ENCODE assay signal across 8 cellular contexts in the genomic region with DNA sequence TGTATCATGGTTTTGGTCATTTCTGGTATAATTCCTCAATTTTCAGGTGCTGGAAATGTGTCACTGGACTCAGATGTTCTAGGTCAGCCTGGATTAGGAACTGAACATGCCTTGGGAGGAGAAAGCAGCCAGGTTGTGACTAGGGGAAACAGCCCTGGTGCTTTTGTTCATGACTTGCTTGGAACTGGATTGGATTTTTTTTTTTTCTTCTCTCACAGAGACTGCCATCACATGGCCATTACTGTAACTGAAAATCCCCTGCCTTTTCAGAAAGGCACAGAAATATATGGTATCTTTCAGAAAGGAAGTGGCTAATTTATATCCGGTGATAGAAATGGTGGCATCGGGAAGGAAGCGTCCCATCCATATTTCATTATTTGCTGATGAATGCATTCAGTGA. TPM values are rescaled to one million over a fixed set of nuclear protein-coding genes. Genes with fewer than 3 reads are reported as not detected.
DNase-seq lines count a peak whose midpoint lies in the region; ATAC-seq, FAIRE-seq and TF ChIP-seq lines count a peak whose summit lies in the region.

No MANE protein-coding gene starts in this region.

- H2AFZ ChIP-seq in smooth muscle cell (ENCODE audit: low read depth) = no peak overlapping the region

- in situ Hi-C loops in SK-MEL-5 (cut with HindIII; ENCODE audit: low pct_unique_long_range_greater_than_20kb, low sequenced_read_pairs) = no loop called here

- peak; percentile 29 for TF ChIP-seq CTCF in fibroblast of villous mesenchyme (IDR thresholded peaks at IDR 0.05; ENCODE audit: insufficient read depth, low read depth, low read length)
- TF ChIP-seq CTCF in smooth muscle cell (IDR thresholded peaks at IDR 0.05; ENCODE audit: borderline replicate concordance, insufficient read depth, poor library complexity, severe bottlenecking) = peak; percentile 35

- no peak for DNase-seq in GM12892 (ENCODE audit: insufficient read length)
- DNase-seq in HCEC 1CT = peak; percentile 45
- DNase-seq in SK-MEL-5 (ENCODE audit: low read depth, low spot score) = peak; percentile 48
- DNase-seq in fibroblast of villous mesenchyme (ENCODE audit: low read depth) = peak; percentile 64
- no peak for DNase-seq in smooth muscle cell (lab: John Stamatoyannopoulos, UW; ENCODE audit: unreplicated experiment)
- no peak for DNase-seq in inferior parietal cortex (ENCODE audit: extremely low spot score)
- DNase-seq in mesenteric fat pad (ENCODE audit: low spot score) = no peak

- peaks cover 35% of the 10 kb centered on the region for H4K20me1 ChIP-seq in smooth muscle cell (ENCODE audit: low read depth)

- H3K4me3 ChIP-seq in fibroblast of villous mesenchyme (ENCODE audit: low read depth, low read length) (no peak overlapping the region), smooth muscle cell (no peak overlapping the region)

- no peak for ATAC-seq in HG03342 (IDR thresholded peaks at IDR 0.05; ENCODE audit: unreplicated experiment)

- no peaks in the 10 kb centered on the region for H3K27me3 ChIP-seq in smooth muscle cell (ENCODE audit: low read depth)

- peak overlapping the region; percentile 77 for H3K4me2 ChIP-seq in smooth muscle cell

- peak; percentile 67 for FAIRE-seq in GM12892 (lab: Jason Lieb, UNC)

- peak overlapping the region; percentile 72 for H3K9ac ChIP-seq in smooth muscle cell (ENCODE audit: low read depth)

- H3K36me3 ChIP-seq in smooth muscle cell (ENCODE audit: low read depth) = no peaks in the 10 kb centered on the region

- H3K9me3 ChIP-seq in smooth muscle cell (replicated peaks; ENCODE audit: low read depth) = no peaks in the 10 kb centered on the region

- TF ChIP-seq POLR2A in GM12892 (IDR thresholded peaks at IDR 0.05; ENCODE audit: low read depth, low read length) = no peak

- H3K27ac ChIP-seq in smooth muscle cell (ENCODE audit: low read depth) = peak overlapping the region; percentile 97

- H3K4me1 ChIP-seq in smooth muscle cell (ENCODE audit: low read depth) = peaks cover 50% of the 10 kb centered on the region

- 56% methylated on average over 3 of the region's 3 CpGs for WGBS in smooth muscle cell (ENCODE audit: low lambda C conversion rate)

- peaks cover 82% of the 10 kb centered on the region for H3K79me2 ChIP-seq in smooth muscle cell (ENCODE audit: low read depth)

- peaks cover 50% of the 10 kb centered on the region for H3F3A ChIP-seq in smooth muscle cell (ENCODE audit: low read depth)

RNA-seq across cellular contexts. Expression of a gene that starts 34.6 kb away (rescaled TPM):
- 63.6 TPM for polyA plus RNA-seq in GM12892 (2012; ENCODE audit: missing spikeins)
- total RNA-seq in SK-MEL-5 (2014; rRNA removed; shearing (Covaris generic)) = 43.9 and 47.5 TPM in 2 replicates
- polyA plus RNA-seq in SK-MEL-5 (2015; cell fraction: cytosol; rRNA removed) = 47.0 and 62.7 TPM in 2 replicates
- polyA plus RNA-seq in SK-MEL-5 (2015; cell fraction: nucleus; rRNA removed) = 24.0 and 32.5 TPM in 2 replicates
- total RNA-seq in fibroblast of villous mesenchyme = 439 and 632 TPM in 2 replicates
- 244 and 285 TPM in 2 replicates for total RNA-seq in smooth muscle cell
- polyA plus RNA-seq in smooth muscle cell = 144 and 157 TPM in 2 replicates
- 331 TPM for total RNA-seq in mesenteric fat pad

Comparison
In these comparisons a context has a peak if more than half of its experiments do, and no peak if none do; other contexts are left out.
1. DNase-seq: peak in HCEC 1CT (single experiment), SK-MEL-5 (single experiment) and fibroblast of villous mesenchyme (single experiment); none in GM12892 (single experiment), smooth muscle cell (single experiment), inferior parietal cortex (single experiment) and mesenteric fat pad (single experiment).